18 cellular contexts compared by ENCODE assay signal in genomic region chrX:69025802-69026301, GRCh38.
DNase-seq lines count a peak whose midpoint lies in the region; ATAC-seq and TF ChIP-seq lines count a peak whose summit lies in the region.
"Had no signal": no experiment of that assay in that cellular context is flagged by ENCODE, and none has a peak within 500 bp of the region (broad histone marks: within the 10 kb centered on the region; RNA-seq: fewer than 3 reads in every experiment).

No MANE protein-coding gene starts in this region.

- no peak overlapping the region for H3K4me3 Mint-ChIP-seq in stimulated activated memory B cell treated with anti-CD40 and anti-IgM and Interleukin-4, amounts not matched to agents 10 μg/mL and 1 μg/mL and 100 μg/mL, for 72 hours
- H3K4me3 Mint-ChIP-seq: activated naive CD4-positive, alpha-beta T cell treated with anti-CD3 and anti-CD28 coated beads, Interleukin-2, amount 50 U/mL, for 24 hours; neural crest cell had no signal

- H3K36me3 Mint-ChIP-seq in stimulated activated memory B cell treated with anti-CD40 and anti-IgM and Interleukin-4, amounts not matched to agents 10 μg/mL and 1 μg/mL and 100 μg/mL, for 72 hours: no peaks in the 10 kb centered on the region
- H3K36me3 Mint-ChIP-seq: activated naive CD4-positive, alpha-beta T cell treated with anti-CD3 and anti-CD28 coated beads, Interleukin-2, amount 50 U/mL, for 24 hours had no signal

- no peaks in the 10 kb centered on the region for H3K27me3 Mint-ChIP-seq in stimulated activated memory B cell treated with anti-CD40 and anti-IgM and Interleukin-4, amounts not matched to agents 10 μg/mL and 1 μg/mL and 100 μg/mL, for 72 hours
- H3K27me3 Mint-ChIP-seq: activated naive CD4-positive, alpha-beta T cell treated with anti-CD3 and anti-CD28 coated beads, Interleukin-2, amount 50 U/mL, for 24 hours had no signal

- H3K4me1 Mint-ChIP-seq in stimulated activated memory B cell treated with anti-CD40 and anti-IgM and Interleukin-4, amounts not matched to agents 10 μg/mL and 1 μg/mL and 100 μg/mL, for 72 hours: peaks cover 16% of the 10 kb centered on the region
- H3K4me1 Mint-ChIP-seq: activated naive CD4-positive, alpha-beta T cell treated with anti-CD3 and anti-CD28 coated beads, Interleukin-2, amount 50 U/mL, for 24 hours had no signal

- DNase-seq in HT-29 (ENCODE audit: low spot score): peak; percentile 62
- peak; percentile 86 for DNase-seq in amniotic epithelial cell (ENCODE audit: low read depth)
- peak; percentile 23 for DNase-seq in fibroblast of the aortic adventitia (ENCODE audit: low read depth)
- DNase-seq in NCI-H345 (lab: John Stamatoyannopoulos, UW): no peak
- DNase-seq in dedifferentiated amniotic fluid mesenchymal stem cell (ENCODE audit: extremely low spot score): no peak
- DNase-seq: Caco-2, cortex of kidney, glutamatergic neuron, left ventricle myocardium superior, NCI-H1105, NCI-H69, Right ventricle myocardium superior, spleen, testis had no signal

- no peak for TF ChIP-seq CTCF in fibroblast of the aortic adventitia (IDR thresholded peaks at IDR 0.05; ENCODE audit: insufficient read depth, low read length)

- H3K9me3 Mint-ChIP-seq in stimulated activated memory B cell treated with anti-CD40 and anti-IgM and Interleukin-4, amounts not matched to agents 10 μg/mL and 1 μg/mL and 100 μg/mL, for 72 hours: no peaks in the 10 kb centered on the region
- H3K9me3 Mint-ChIP-seq: activated naive CD4-positive, alpha-beta T cell treated with anti-CD3 and anti-CD28 coated beads, Interleukin-2, amount 50 U/mL, for 24 hours; neural crest cell had no signal

- no peak overlapping the region for H3K4me3 ChIP-seq in fibroblast of the aortic adventitia (ENCODE audit: low read depth, low read length)
- H3K4me3 ChIP-seq: spleen, testis had no signal

- H3K27ac Mint-ChIP-seq in stimulated activated memory B cell treated with anti-CD40 and anti-IgM and Interleukin-4, amounts not matched to agents 10 μg/mL and 1 μg/mL and 100 μg/mL, for 72 hours: peak overlapping the region; percentile 22

- ATAC-seq in stimulated activated memory B cell treated with anti-CD40 and anti-IgM and Interleukin-4, amounts not matched to agents 10 μg/mL and 1 μg/mL and 100 μg/mL, for 72 hours: no peak
- no peak for ATAC-seq in GM21390 (IDR thresholded peaks at IDR 0.05; ENCODE audit: unreplicated experiment)

Comparison
In these comparisons a context has a peak if more than half of its experiments do, and no peak if none do; other contexts are left out.
1. DNase-seq: peak in HT-29 (single experiment), amniotic epithelial cell (single experiment) and fibroblast of the aortic adventitia (single experiment); none in NCI-H345 (single experiment) and dedifferentiated amniotic fluid mesenchymal stem cell (single experiment).